ENCODE assay signal across 8 cellular contexts in the genomic region with DNA sequence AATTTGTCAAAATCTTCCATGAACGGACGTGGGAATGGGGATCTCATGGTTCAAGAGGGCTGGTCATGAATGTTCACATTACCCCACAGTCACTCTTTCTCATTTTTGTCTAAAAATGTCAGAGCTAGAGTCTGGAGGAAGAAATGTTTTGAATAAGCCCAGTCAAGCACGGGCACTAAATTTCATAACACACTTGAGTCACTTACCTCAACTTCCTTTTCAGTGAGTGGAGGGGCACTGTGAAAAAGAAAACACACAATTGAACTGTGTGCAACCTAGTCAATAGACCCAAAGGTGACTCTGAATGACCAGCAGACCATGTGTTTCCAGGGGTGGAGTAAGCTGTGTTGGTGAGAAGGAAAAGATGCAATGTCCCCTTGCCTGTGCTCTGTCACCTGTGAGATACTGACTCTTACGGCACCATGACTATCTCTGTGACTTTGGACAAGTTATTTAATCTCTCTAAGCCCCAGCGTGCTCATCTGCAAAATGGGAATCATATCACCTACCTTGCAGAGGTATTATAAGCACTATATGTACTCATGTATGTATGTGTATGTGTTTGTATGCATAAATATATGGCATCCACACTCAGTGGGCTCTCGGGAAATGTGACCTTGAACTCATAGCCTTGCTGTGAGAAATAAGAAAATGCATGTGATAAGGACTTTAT. TPM values are rescaled to one million over a fixed set of nuclear protein-coding genes. Genes with fewer than 3 reads are reported as not detected.
A peak's percentile ranks its signal among the peaks of the same experiment; 100 is the strongest.
DNase-seq lines count a peak whose midpoint lies in the region; ATAC-seq and TF ChIP-seq lines count a peak whose summit lies in the region.

No MANE protein-coding gene starts in this region.

- H3K9me3 Mint-ChIP-seq in progenitor cell of endocrine pancreas (ENCODE audit: low read depth): no peaks in the 10 kb centered on the region

- H3K4me3 Mint-ChIP-seq in progenitor cell of endocrine pancreas (ENCODE audit: low read depth): no peak overlapping the region

- no peak overlapping the region for H4K8ac ChIP-seq in mesendoderm (ENCODE audit: low read depth, low read length)

- no peak overlapping the region for H2BK120ac ChIP-seq in mesendoderm (ENCODE audit: low read depth, low read length)

- no peak overlapping the region for H3K18ac ChIP-seq in mesendoderm (ENCODE audit: low read length)

- no peak overlapping the region for H4K5ac ChIP-seq in mesendoderm (ENCODE audit: low read length)

- intact Hi-C loops in posterior vena cava (cut with DNase I): no loop called here

- H3K27ac Mint-ChIP-seq in progenitor cell of endocrine pancreas: no peak overlapping the region

- no peak overlapping the region for H2BK15ac ChIP-seq in mesendoderm (replicated peaks; ENCODE audit: low read depth)

- no peak overlapping the region for H3K4me2 ChIP-seq in mesendoderm (ENCODE audit: low read length)

- peak overlapping the region; percentile 14 for H2BK5ac ChIP-seq in mesendoderm (ENCODE audit: low read length)

- H3K27me3 Mint-ChIP-seq in progenitor cell of endocrine pancreas: no peaks in the 10 kb centered on the region

- ATAC-seq in HG03025 (IDR thresholded peaks at IDR 0.05; ENCODE audit: low FRiP score, unreplicated experiment) (peak; percentile 44), HG03108 (IDR thresholded peaks at IDR 0.05; ENCODE audit: unreplicated experiment) (no peak)

- H3K79me2 ChIP-seq in mesendoderm (ENCODE audit: control insufficient read depth, insufficient read depth, low read length): no peaks in the 10 kb centered on the region

- H3K27me3 ChIP-seq in mesendoderm (ENCODE audit: insufficient read depth, low read length, poor library complexity): no peaks in the 10 kb centered on the region

- peak overlapping the region; percentile 3 for H3K9ac ChIP-seq in mesendoderm (ENCODE audit: low read length)

- no peak overlapping the region for H3K27ac ChIP-seq in mesendoderm (ENCODE audit: low read depth, low read length)

- no peaks in the 10 kb centered on the region for H3K36me3 ChIP-seq in mesendoderm (ENCODE audit: control insufficient read depth, insufficient read depth, low read length)

- no peaks in the 10 kb centered on the region for H3K79me1 ChIP-seq in mesendoderm (ENCODE audit: low read length)

- peak; percentile 40 for DNase-seq in GDM1 (lab: John Stamatoyannopoulos, UW)
- DNase-seq in astrocyte of the hippocampus (ENCODE audit: low read depth, low spot score): peak; percentile 19
- DNase-seq in mesendoderm: no peak
- DNase-seq in stimulated activated CD4-positive, alpha-beta T cell treated with anti-CD3 and anti-CD28 coated beads, Interleukin-4, amount 100 ng/mL, for 1 hour: no peak
- no peak for DNase-seq in progenitor cell of endocrine pancreas (ENCODE audit: low spot score, unreplicated experiment)
- DNase-seq in posterior vena cava (ENCODE audit: low spot score): no peak

- peak overlapping the region; percentile 63 for H3K56ac ChIP-seq in mesendoderm (ENCODE audit: low read length)

- peaks cover 10% of the 10 kb centered on the region for H3K4me1 ChIP-seq in mesendoderm (ENCODE audit: control insufficient read depth, low read depth, low read length)

- H3K4me1 Mint-ChIP-seq in progenitor cell of endocrine pancreas (ENCODE audit: low read depth): no peaks in the 10 kb centered on the region

- H3K36me3 Mint-ChIP-seq in progenitor cell of endocrine pancreas (ENCODE audit: insufficient read depth): no peaks in the 10 kb centered on the region

- no peak overlapping the region for H3K4me3 ChIP-seq in mesendoderm (ENCODE audit: low read length)

- no peak overlapping the region for H2AK5ac ChIP-seq in mesendoderm (ENCODE audit: low read length)

- no CpG with 5 or more reads among the region's 6 CpGs for WGBS in mesendoderm (ENCODE audit: extremely low coverage, insufficient coverage, low lambda C conversion rate)

- H3K4ac ChIP-seq in mesendoderm (ENCODE audit: low read depth, low read length): peak overlapping the region; percentile 56

- TF ChIP-seq CTCF in progenitor cell of endocrine pancreas (IDR thresholded peaks at IDR 0.05; ENCODE audit: unreplicated experiment): no peak

- no peak overlapping the region for H3K23ac ChIP-seq in mesendoderm (ENCODE audit: low read length)

RNA-seq across cellular contexts. Expression of gene LYVE1, which starts 38.2 kb away (rescaled TPM):
- 0.04 TPM for polyA plus RNA-seq in mesendoderm (2013, experiment 1 of 2)
- 0.08 TPM for polyA plus RNA-seq in mesendoderm (2013, experiment 2 of 2)
- total RNA-seq in progenitor cell of endocrine pancreas (not detected in 2 replicates), posterior vena cava (100 to 1,000 TPM; 112 to 292 TPM)

Comparison
In these comparisons a context has a peak if more than half of its experiments do, and no peak if none do; other contexts are left out.
1. DNase-seq: peak in GDM1 (single experiment) and astrocyte of the hippocampus (single experiment); none in mesendoderm (single experiment), stimulated activated CD4-positive, alpha-beta T cell treated with anti-CD3 and anti-CD28 coated beads, Interleukin-4, amount 100 ng/mL, for 1 hour (single experiment), progenitor cell of endocrine pancreas (single experiment) and posterior vena cava (single experiment).
2. RNA of gene LYVE1, which starts 38.2 kb away (total RNA-seq): 112 to 292 TPM in posterior vena cava; not detected in progenitor cell of endocrine pancreas; every median in the first group is over 10 times any median in the second.